Comparison of ENCODE assay signal across 8 cellular contexts in genomic region chr3:66386011-66386924, GRCh38.
A peak's percentile ranks its signal among the peaks of the same experiment; 100 is the strongest.
DNase-seq lines count a peak whose midpoint lies in the region; ATAC-seq, FAIRE-seq and TF ChIP-seq lines count a peak whose summit lies in the region.

No MANE protein-coding gene starts in this region.

- WGBS in testis, 2 donors = 95 to 99% methylated on average over 12 of the region's 12 CpGs

- H3K9me3 ChIP-seq in testis = no peaks in the 10 kb centered on the region

- H3K4me3 Mint-ChIP-seq in memory B cell = peak overlapping the region; percentile 63
- H3K4me3 Mint-ChIP-seq in activated CD4-positive, alpha-beta T cell treated with anti-CD3 and anti-CD28 coated beads, Interleukin-2, amount 10 ng/mL, durations not matched to agents 24 days and 14 days = no peak overlapping the region

- H3K9me3 Mint-ChIP-seq in memory B cell = peaks cover 3% of the 10 kb centered on the region
- H3K9me3 Mint-ChIP-seq in activated CD4-positive, alpha-beta T cell treated with anti-CD3 and anti-CD28 coated beads, Interleukin-2, amount 10 ng/mL, durations not matched to agents 24 days and 14 days = peaks cover 8% of the 10 kb centered on the region

- H3K27ac ChIP-seq in testis = no peak overlapping the region

- peaks cover 37% of the 10 kb centered on the region for H3K36me3 Mint-ChIP-seq in memory B cell
- H3K36me3 Mint-ChIP-seq in activated CD4-positive, alpha-beta T cell treated with anti-CD3 and anti-CD28 coated beads, Interleukin-2, amount 10 ng/mL, durations not matched to agents 24 days and 14 days (ENCODE audit: low read depth) = peaks cover 78% of the 10 kb centered on the region

- TF ChIP-seq CTCF in testis (IDR thresholded peaks at IDR 0.05) = no peak

- in situ Hi-C loops in G401 (cut with HindIII; ENCODE audit: low sequenced_read_pairs) = no loop called here

- no peak overlapping the region for H3K4me3 ChIP-seq in testis

- H3K4me1 ChIP-seq in testis = no peaks in the 10 kb centered on the region

- H3K4me1 Mint-ChIP-seq in memory B cell = peaks cover 36% of the 10 kb centered on the region
- peaks cover 7% of the 10 kb centered on the region for H3K4me1 Mint-ChIP-seq in activated CD4-positive, alpha-beta T cell treated with anti-CD3 and anti-CD28 coated beads, Interleukin-2, amount 10 ng/mL, durations not matched to agents 24 days and 14 days

- peak; percentile 90 for ATAC-seq in GM18867 (IDR thresholded peaks at IDR 0.05; ENCODE audit: unreplicated experiment)
- peak; percentile 82 for ATAC-seq in GM21723 (IDR thresholded peaks at IDR 0.05; ENCODE audit: unreplicated experiment)
- peak; percentile 85 for ATAC-seq in HG03457 (IDR thresholded peaks at IDR 0.05; ENCODE audit: unreplicated experiment)
- ATAC-seq in memory B cell (ENCODE audit: low read depth) = peak; percentile 59

- FAIRE-seq in RCC 7860 (lab: Jason Lieb, UNC) = no peak

- no peaks in the 10 kb centered on the region for H3K36me3 ChIP-seq in testis (ENCODE audit: low read depth, missing control alignments)

- intact Hi-C loops in testis (cut with DNase I; ENCODE audit: low total_unique reads) = no loop called here
- intact Hi-C loops in activated CD4-positive, alpha-beta T cell treated with anti-CD3 and anti-CD28 coated beads, Interleukin-2, amount 10 ng/mL, durations not matched to agents 24 days and 14 days (cut with micrococcal nuclease) = no loop called here

- peak in 1 of 2 donors; percentile 26 for DNase-seq in memory B cell (ENCODE audit: low spot score in 2 of 2)
- no peak for DNase-seq in testis
- DNase-seq in activated CD4-positive, alpha-beta T cell treated with anti-CD3 and anti-CD28 coated beads, Interleukin-2, amount 10 ng/mL, durations not matched to agents 24 days and 14 days = no peak
- no peak for DNase-seq in RCC 7860 (ENCODE audit: low spot score)
- DNase-seq in G401 (ENCODE audit: low spot score) = no peak

- H3K27me3 Mint-ChIP-seq in memory B cell = no peaks in the 10 kb centered on the region
- no peaks in the 10 kb centered on the region for H3K27me3 Mint-ChIP-seq in activated CD4-positive, alpha-beta T cell treated with anti-CD3 and anti-CD28 coated beads, Interleukin-2, amount 10 ng/mL, durations not matched to agents 24 days and 14 days

- TF ChIP-seq POLR2A in testis (IDR thresholded peaks at IDR 0.05) = no peak

- H3K27me3 ChIP-seq in testis = no peaks in the 10 kb centered on the region

- peak overlapping the region; percentile 94 for H3K27ac Mint-ChIP-seq in memory B cell
- H3K27ac Mint-ChIP-seq in activated CD4-positive, alpha-beta T cell treated with anti-CD3 and anti-CD28 coated beads, Interleukin-2, amount 10 ng/mL, durations not matched to agents 24 days and 14 days = no peak overlapping the region
